11 cellular contexts compared by ENCODE assay signal in genomic region chr14:90301122-90301521, GRCh38. TPM values are rescaled to one million over a fixed set of nuclear protein-coding genes. Genes with fewer than 3 reads are reported as not detected.
DNase-seq lines count a peak whose midpoint lies in the region; ATAC-seq and TF ChIP-seq lines count a peak whose summit lies in the region.
"Had no signal": no experiment of that assay in that cellular context is flagged by ENCODE, and none has a peak within 500 bp of the region (broad histone marks: within the 10 kb centered on the region; RNA-seq: fewer than 3 reads in every experiment).

No MANE protein-coding gene starts in this region.

- H3K4me3 ChIP-seq in adrenal gland: no peak overlapping the region
- H3K4me3 ChIP-seq: cardiac muscle cell, GM23248 had no signal

- H3K4me1 ChIP-seq in foreskin keratinocyte (no peaks in the 10 kb centered on the region), adrenal gland (replicated peaks in 1 of 2) (peaks cover 7 to 20% of the 10 kb centered on the region in 2 donors)

- TF ChIP-seq CTCF in foreskin keratinocyte (conservative IDR thresholded peaks at IDR 0.05): no peak
- TF ChIP-seq CTCF in GM10248 (IDR thresholded peaks at IDR 0.05; ENCODE audit: control extremely low read depth, extremely low read depth, low read depth, missing control alignments): no peak
- TF ChIP-seq CTCF in adrenal gland (IDR thresholded peaks at IDR 0.05): no peak

- DNase-seq in activated T-cell treated with anti-CD3 and anti-CD28 coated beads, Interleukin-2, amount 50 U/mL, for 24 hours: no peak
- no peak for DNase-seq in activated T-cell treated with anti-CD3 and anti-CD28 coated beads, Interleukin-2, amount 50 U/mL, for 48 hours
- no peak for DNase-seq in activated CD4-positive, alpha-beta memory T cell treated with anti-CD3 and anti-CD28 coated beads for 36 hours
- no peak for DNase-seq in foreskin keratinocyte
- no peak for DNase-seq in stimulated activated effector memory CD8-positive, alpha-beta T cell treated with anti-CD3 and anti-CD28 coated beads, Interleukin-12 subunit alpha, Interleukin-12 subunit beta, amount 100 ng/mL, for 72 hours (ENCODE audit: low spot score in 2 of 2)
- no peak for DNase-seq in mesenteric fat pad (ENCODE audit: low spot score)
- no peak for DNase-seq in GM10248 (ENCODE audit: extremely low spot score)
- DNase-seq in adrenal gland: no peak
- DNase-seq: activated T-cell treated with anti-CD3 and anti-CD28 coated beads, Interleukin-2, amount 50 U/mL, for 4 hours had no signal

- POLR2A ChIA-PET in activated CD4-positive, alpha-beta memory T cell treated with anti-CD3 and anti-CD28 coated beads for 36 hours (lab: Charles Lee): interaction anchor here (0.9 to 2.1 kb wide), 2 partner anchors 81 to 96 kb away, joined by 3 to 6 read pairs; no protein-coding TSS in a partner anchor
- POLR2A ChIA-PET in GM10248 (lab: Yijun Ruan, JAX): no interaction called here

- peaks cover 0 to 27% of the 10 kb centered on the region in 2 donors for H3K36me3 ChIP-seq in adrenal gland (replicated peaks in 1 of 2)

- no peaks in the 10 kb centered on the region for H3K27me3 Mint-ChIP-seq in activated T-cell treated with anti-CD3 and anti-CD28 coated beads, Interleukin-2, amount 50 U/mL, for 24 hours
- H3K27me3 Mint-ChIP-seq in activated CD4-positive, alpha-beta memory T cell treated with anti-CD3 and anti-CD28 coated beads for 36 hours: no peaks in the 10 kb centered on the region

- 68 to 76% (median 69%) methylated on average over 6 of the region's 6 CpGs for WGBS in adrenal gland, 4 donors

- H3K9me3 ChIP-seq in adrenal gland (replicated peaks in 1 of 3): no peaks in the 10 kb centered on the region

- peak; percentile 9 for ATAC-seq in foreskin keratinocyte
- ATAC-seq in stimulated activated effector memory CD8-positive, alpha-beta T cell treated with anti-CD3 and anti-CD28 coated beads, Interleukin-12 subunit alpha, Interleukin-12 subunit beta, amount 100 ng/mL, for 72 hours: no peak
- ATAC-seq: activated T-cell treated with anti-CD3 and anti-CD28 coated beads, Interleukin-2, amount 50 U/mL, for 4 hours had no signal

- no peaks in the 10 kb centered on the region for H3K9me3 Mint-ChIP-seq in activated T-cell treated with anti-CD3 and anti-CD28 coated beads, Interleukin-2, amount 50 U/mL, for 24 hours
- H3K9me3 Mint-ChIP-seq in activated CD4-positive, alpha-beta memory T cell treated with anti-CD3 and anti-CD28 coated beads for 36 hours: no peaks in the 10 kb centered on the region
- H3K9me3 Mint-ChIP-seq in stimulated activated effector memory CD8-positive, alpha-beta T cell treated with anti-CD3 and anti-CD28 coated beads, Interleukin-12 subunit alpha, Interleukin-12 subunit beta, amount 100 ng/mL, for 72 hours: no peaks in the 10 kb centered on the region
- H3K9me3 Mint-ChIP-seq: activated T-cell treated with anti-CD3 and anti-CD28 coated beads, Interleukin-2, amount 50 U/mL, for 4 hours had no signal

- no peak for TF ChIP-seq POLR2A in adrenal gland (IDR thresholded peaks at IDR 0.05)

- H3K27ac ChIP-seq in foreskin keratinocyte: no peak overlapping the region
- peak overlapping the region in 2 of 5 donors; percentile 42 to 43 for H3K27ac ChIP-seq in adrenal gland
- H3K27ac ChIP-seq: cardiac muscle cell, GM23248 had no signal

- H3K36me3 Mint-ChIP-seq in activated T-cell treated with anti-CD3 and anti-CD28 coated beads, Interleukin-2, amount 50 U/mL, for 24 hours (ENCODE audit: low read depth): peaks cover 93% of the 10 kb centered on the region
- peaks cover 26% of the 10 kb centered on the region for H3K36me3 Mint-ChIP-seq in activated CD4-positive, alpha-beta memory T cell treated with anti-CD3 and anti-CD28 coated beads for 36 hours
- H3K36me3 Mint-ChIP-seq in stimulated activated effector memory CD8-positive, alpha-beta T cell treated with anti-CD3 and anti-CD28 coated beads, Interleukin-12 subunit alpha, Interleukin-12 subunit beta, amount 100 ng/mL, for 72 hours: peaks cover 93% of the 10 kb centered on the region

- no peak overlapping the region for H3K4me3 Mint-ChIP-seq in activated T-cell treated with anti-CD3 and anti-CD28 coated beads, Interleukin-2, amount 50 U/mL, for 24 hours
- no peak overlapping the region for H3K4me3 Mint-ChIP-seq in activated CD4-positive, alpha-beta memory T cell treated with anti-CD3 and anti-CD28 coated beads for 36 hours
- no peak overlapping the region for H3K4me3 Mint-ChIP-seq in stimulated activated effector memory CD8-positive, alpha-beta T cell treated with anti-CD3 and anti-CD28 coated beads, Interleukin-12 subunit alpha, Interleukin-12 subunit beta, amount 100 ng/mL, for 72 hours
- H3K4me3 Mint-ChIP-seq: activated T-cell treated with anti-CD3 and anti-CD28 coated beads, Interleukin-2, amount 50 U/mL, for 4 hours had no signal

- H3K27me3 ChIP-seq in foreskin keratinocyte (no peaks in the 10 kb centered on the region), adrenal gland (no peaks in the 10 kb centered on the region)
- H3K27me3 ChIP-seq: cardiac muscle cell had no signal

- peak overlapping the region; percentile 55 for H3K27ac Mint-ChIP-seq in activated T-cell treated with anti-CD3 and anti-CD28 coated beads, Interleukin-2, amount 50 U/mL, for 24 hours
- H3K27ac Mint-ChIP-seq in activated CD4-positive, alpha-beta memory T cell treated with anti-CD3 and anti-CD28 coated beads for 36 hours: peak overlapping the region; percentile 40
- peak overlapping the region; percentile 55 for H3K27ac Mint-ChIP-seq in stimulated activated effector memory CD8-positive, alpha-beta T cell treated with anti-CD3 and anti-CD28 coated beads, Interleukin-12 subunit alpha, Interleukin-12 subunit beta, amount 100 ng/mL, for 72 hours

- intact Hi-C loops in activated CD4-positive, alpha-beta memory T cell treated with anti-CD3 and anti-CD28 coated beads for 36 hours (cut with micrococcal nuclease): loop anchor here (2.0 to 5.0 kb wide), 2 partner anchors 218 to 396 kb away; no protein-coding TSS in a partner anchor
- intact Hi-C loops in adrenal gland (cut with DNase I): loop anchor here in 1 of 2 donors (10.0 kb wide), 3 partner anchors 104 to 454 kb away; no protein-coding TSS in a partner anchor

- CTCF ChIA-PET in activated CD4-positive, alpha-beta memory T cell treated with anti-CD3 and anti-CD28 coated beads for 36 hours (lab: Charles Lee): interaction anchor here (0.6 to 2.5 kb wide), 11 partner anchors 9 to 872 kb away, joined by 3 to 17 read pairs (median 5); no protein-coding TSS in a partner anchor
- CTCF ChIA-PET in GM10248 (lab: Yijun Ruan, JAX): interaction anchor here (0.7 to 2.6 kb wide), 12 partner anchors 10 to 459 kb away, joined by 3 to 15 read pairs (median 4); no protein-coding TSS in a partner anchor

- peaks cover 8% of the 10 kb centered on the region for H3K4me1 Mint-ChIP-seq in activated T-cell treated with anti-CD3 and anti-CD28 coated beads, Interleukin-2, amount 50 U/mL, for 24 hours (ENCODE audit: low read depth)
- H3K4me1 Mint-ChIP-seq in activated CD4-positive, alpha-beta memory T cell treated with anti-CD3 and anti-CD28 coated beads for 36 hours (ENCODE audit: low read depth): peaks cover 10% of the 10 kb centered on the region
- peaks cover 10% of the 10 kb centered on the region for H3K4me1 Mint-ChIP-seq in stimulated activated effector memory CD8-positive, alpha-beta T cell treated with anti-CD3 and anti-CD28 coated beads, Interleukin-12 subunit alpha, Interleukin-12 subunit beta, amount 100 ng/mL, for 72 hours

RNA-seq across cellular contexts. Expression of gene NRDE2, which starts 30.6 kb away (rescaled TPM):
- 10 to 100 TPM; 18.9 to 24.8 TPM for total RNA-seq in activated CD4-positive, alpha-beta memory T cell treated with anti-CD3 and anti-CD28 coated beads for 36 hours
- total RNA-seq in foreskin keratinocyte: 8.8 and 10.3 TPM in 2 replicates
- polyA plus RNA-seq in foreskin keratinocyte: 5.5 and 6.5 TPM in 2 replicates
- total RNA-seq in mesenteric fat pad: 17.2 TPM
- 10 to 100 TPM in 7 of 8 donors, 1 to 10 TPM in 1; 9.2 to 24.8 (median 16.4) TPM for total RNA-seq in adrenal gland
- polyA plus RNA-seq in adrenal gland: 10 to 100 TPM in 2 of 3 donors, 1 to 10 TPM in 1; 9.2 to 25.6 (median 13.5) TPM

RNA-seq across cellular contexts. Expression of gene PSMC1, which starts 44.8 kb away (rescaled TPM):
- total RNA-seq in activated CD4-positive, alpha-beta memory T cell treated with anti-CD3 and anti-CD28 coated beads for 36 hours: 100 to 1,000 TPM; 107 to 108 TPM
- total RNA-seq in foreskin keratinocyte (224 and 235 TPM in 2 replicates), mesenteric fat pad (107 TPM), adrenal gland (100 to 1,000 TPM in 3 of 8 donors, 10 to 100 TPM in 5; 75.0 to 112 (median 87.4) TPM)
- polyA plus RNA-seq in foreskin keratinocyte (183 and 208 TPM in 2 replicates), adrenal gland (100 to 1,000 TPM in 1 of 3 donors, 10 to 100 TPM in 2; 67.1 to 456 (median 82.3) TPM)
